In the genomic region with DNA sequence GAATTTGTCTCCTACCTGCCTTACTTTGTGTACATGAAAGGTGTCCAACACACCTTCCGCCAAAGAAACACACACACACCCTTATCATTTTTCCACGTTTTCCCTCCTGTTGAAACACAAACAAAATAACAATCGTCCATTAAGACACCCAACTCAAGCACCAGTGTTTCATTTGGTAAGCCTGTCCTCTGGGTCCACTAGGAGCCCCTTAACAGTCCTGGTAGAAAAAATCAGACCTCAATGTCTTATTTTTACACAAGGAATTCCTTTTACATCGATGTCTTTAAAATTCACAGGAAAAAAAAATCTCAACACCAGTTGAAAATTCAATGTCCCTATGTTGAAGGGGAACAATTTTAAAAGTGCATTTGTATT, we compare ENCODE assay signal across 8 cellular contexts. TPM values are rescaled to one million over a fixed set of nuclear protein-coding genes. Genes with fewer than 3 reads are reported as not detected.
A peak's percentile ranks its signal among the peaks of the same experiment; 100 is the strongest.
DNase-seq lines count a peak whose midpoint lies in the region; ATAC-seq, FAIRE-seq and TF ChIP-seq lines count a peak whose summit lies in the region.

No MANE protein-coding gene starts in this region.

- peaks cover 30% of the 10 kb centered on the region for H3K4me1 Mint-ChIP-seq in activated CD4-positive, alpha-beta T cell treated with anti-CD3 and anti-CD28 coated beads, Interleukin-2, amount 10 ng/mL, durations not matched to agents 24 days and 14 days

- WGBS in K562 (ENCODE audit: insufficient coverage, low coverage, missing lambda C conversion rate): 0% methylated on average over 4 of the region's 4 CpGs
- 48 to 59% (median 53%) methylated on average over 4 of the region's 4 CpGs for WGBS in adrenal gland, 4 donors

- in situ Hi-C loops in K562 (cut with MboI): loop anchor here (5.0 kb wide), 1 partner anchor 353 kb away; no protein-coding TSS in a partner anchor

- H3K9me3 ChIP-seq in K562 (replicated peaks; ENCODE audit: control insufficient read depth, insufficient read depth, low read depth, low read length): no peaks in the 10 kb centered on the region
- no peaks in the 10 kb centered on the region for H3K9me3 ChIP-seq in lower lobe of right lung
- no peaks in the 10 kb centered on the region for H3K9me3 ChIP-seq in tibial artery
- H3K9me3 ChIP-seq in effector memory CD4-positive, alpha-beta T cell (ENCODE audit: control insufficient read depth, low read length): no peaks in the 10 kb centered on the region
- H3K9me3 ChIP-seq in adrenal gland (replicated peaks in 1 of 3): no peaks in the 10 kb centered on the region

- no peak for TF ChIP-seq RAD21 in K562 (CRISPR knock-in tag; conservative IDR thresholded peaks at IDR 0.05 in 1 of 2, IDR thresholded peaks at IDR 0.05 in 1 of 2)

- H3K36me3 ChIP-seq in K562 (ENCODE audit: control insufficient read depth, insufficient read depth, low read length) (peaks cover 11% of the 10 kb centered on the region; the same call in 1 of the 3 replicates), lower lobe of right lung (no peaks in the 10 kb centered on the region), tibial artery (peaks cover 0 to 5% (median 0%) of the 10 kb centered on the region in 3 donors), adrenal gland (replicated peaks in 1 of 2) (no peaks in the 10 kb centered on the region)
- H3K36me3 ChIP-seq in effector memory CD4-positive, alpha-beta T cell (ENCODE audit: control insufficient read depth, insufficient read depth, low read length): no peaks in the 10 kb centered on the region

- peak overlapping the region; percentile 15 for H3K4me3 Mint-ChIP-seq in activated CD4-positive, alpha-beta T cell treated with anti-CD3 and anti-CD28 coated beads, Interleukin-2, amount 10 ng/mL, durations not matched to agents 24 days and 14 days

- H3K4me2 ChIP-seq in K562 (ENCODE audit: insufficient read depth, low read length): peak overlapping the region; percentile 58

- H3K9ac ChIP-seq in K562 (ENCODE audit: insufficient read depth in 1 of 2, low read depth in 2 of 2, low read length in 2 of 2): peak overlapping the region; percentile 66 to 83; a peak in 3 of 4 replicates

- no peak for ATAC-seq in K562
- no peak for ATAC-seq in lower lobe of right lung

- H3K9me1 ChIP-seq in K562 (ENCODE audit: control insufficient read depth, insufficient read depth, low read length): no peaks in the 10 kb centered on the region

- peak overlapping the region; percentile 27 for H3K27ac Mint-ChIP-seq in activated CD4-positive, alpha-beta T cell treated with anti-CD3 and anti-CD28 coated beads, Interleukin-2, amount 10 ng/mL, durations not matched to agents 24 days and 14 days

- peaks cover 55% of the 10 kb centered on the region for H3K27me3 Mint-ChIP-seq in activated CD4-positive, alpha-beta T cell treated with anti-CD3 and anti-CD28 coated beads, Interleukin-2, amount 10 ng/mL, durations not matched to agents 24 days and 14 days

- H3K27ac ChIP-seq in K562 (ENCODE audit: extremely low read depth, low read depth, low read length): peak overlapping the region; percentile 97
- H3K27ac ChIP-seq in lower lobe of right lung: peak overlapping the region; percentile 92
- peak overlapping the region; percentile 90 to 99 for H3K27ac ChIP-seq in tibial artery
- H3K27ac ChIP-seq in effector memory CD4-positive, alpha-beta T cell (ENCODE audit: insufficient read depth, low read length, poor library complexity, severe bottlenecking): no peak overlapping the region
- H3K27ac ChIP-seq in adrenal gland: peak overlapping the region in 2 of 5 donors; percentile 80 to 97

- TF ChIP-seq CTCF in K562 (IDR thresholded peaks at IDR 0.05 in 2 of 3, conservative IDR thresholded peaks at IDR 0.05 in 1 of 3; ENCODE audit: insufficient read depth in 2 of 3, low read depth in 1 of 3, low read length in 3 of 3): no peak
- TF ChIP-seq CTCF in lower lobe of right lung (IDR thresholded peaks at IDR 0.05): no peak
- no peak for TF ChIP-seq CTCF in tibial artery (IDR thresholded peaks at IDR 0.05)
- TF ChIP-seq CTCF in adrenal gland (IDR thresholded peaks at IDR 0.05): no peak

- CTCF ChIA-PET in K562 (lab: Yijun Ruan, JAX; ENCODE audit: low intra/inter-chr PET ratio): no interaction called here

- no peaks in the 10 kb centered on the region for H3K9me3 Mint-ChIP-seq in activated CD4-positive, alpha-beta T cell treated with anti-CD3 and anti-CD28 coated beads, Interleukin-2, amount 10 ng/mL, durations not matched to agents 24 days and 14 days

- H3K4me3 ChIP-seq in K562: peak overlapping the region; percentile 10; the same call in 1 of the 2 replicates
- peak overlapping the region; percentile 72 for H3K4me3 ChIP-seq in lower lobe of right lung
- no peak overlapping the region for H3K4me3 ChIP-seq in tibial artery
- no peak overlapping the region for H3K4me3 ChIP-seq in effector memory CD4-positive, alpha-beta T cell (ENCODE audit: insufficient read depth, low read depth, low read length, poor library complexity, severe bottlenecking)
- peak overlapping the region in 1 of 4 donors; percentile 85 for H3K4me3 ChIP-seq in adrenal gland

- intact Hi-C loops in activated CD4-positive, alpha-beta T cell treated with anti-CD3 and anti-CD28 coated beads, Interleukin-2, amount 10 ng/mL, durations not matched to agents 24 days and 14 days (cut with micrococcal nuclease): loop anchor here (2.0 to 10.0 kb wide), 7 partner anchors 62 to 625 kb away; partner anchors contain the start of genes FAM43A and OPA1
- intact Hi-C loops in K562 (cut with micrococcal nuclease): loop anchor here (1.0 to 10.0 kb wide), 5 partner anchors 165 to 478 kb away; no protein-coding TSS in a partner anchor
- intact Hi-C loops in lower lobe of right lung (cut with DNase I): loop anchor here (10.0 kb wide), 2 partner anchors 175 to 355 kb away; no protein-coding TSS in a partner anchor
- intact Hi-C loops in tibial artery (cut with DNase I; ENCODE audit: low total_unique reads): loop anchor here (5.0 to 10.0 kb wide), 4 partner anchors 132 to 445 kb away; no protein-coding TSS in a partner anchor
- intact Hi-C loops in adrenal gland (cut with DNase I): loop anchor here (5.0 to 10.0 kb wide), 5 partner anchors 122 to 353 kb away; no protein-coding TSS in a partner anchor

- H3K79me2 ChIP-seq in K562 (ENCODE audit: control insufficient read depth, insufficient read depth, low read length): peaks cover 31% of the 10 kb centered on the region

- POLR2A ChIA-PET in K562 (lab: Yijun Ruan, JAX): interaction anchor here (0.5 to 4.9 kb wide), 17 partner anchors 10 to 362 kb away, joined by 3 to 48 read pairs (median 4); no protein-coding TSS in a partner anchor

- H3K4me1 ChIP-seq in K562 (replicated peaks in 1 of 2; ENCODE audit: control insufficient read depth in 2 of 2, insufficient read depth in 2 of 2, low read length in 2 of 2) (peaks cover 40 to 61% of the 10 kb centered on the region in 2 experiments), lower lobe of right lung (peaks cover 55% of the 10 kb centered on the region), tibial artery (peaks cover 0 to 52% (median 44%) of the 10 kb centered on the region in 4 donors), adrenal gland (replicated peaks in 1 of 2) (peaks cover 18 to 57% of the 10 kb centered on the region in 2 donors)
- peaks cover 44% of the 10 kb centered on the region for H3K4me1 ChIP-seq in effector memory CD4-positive, alpha-beta T cell (ENCODE audit: control insufficient read depth, insufficient read depth, low read length, poor library complexity, severe bottlenecking)

- no TSS peak for BruUV-seq in K562 (replicated peaks; lab: Mats Ljungman, UMichigan)

- TF ChIP-seq POLR2A in K562 (conservative IDR thresholded peaks at IDR 0.05) (no peak), adrenal gland (IDR thresholded peaks at IDR 0.05) (no peak)

- no peak for DNase-seq in activated CD4-positive, alpha-beta T cell treated with anti-CD3 and anti-CD28 coated beads, Interleukin-2, amount 10 ng/mL, durations not matched to agents 24 days and 14 days
- no peak for DNase-seq in activated CD4-positive, alpha-beta T cell treated with anti-CD3 and anti-CD28 coated beads for 1 hour
- DNase-seq in K562 (ENCODE audit: extremely low read depth in 1 of 4, low spot score in 3 of 4) (no peak), lower lobe of right lung (no peak), tibial artery (no peak), adrenal gland (no peak)
- no peak for DNase-seq in stimulated activated CD4-positive, alpha-beta T cell treated with anti-CD3 and anti-CD28 coated beads, Interleukin-1b, Interleukin-23, amount 100 ng/mL, for 48 hours
- no peak for DNase-seq in effector memory CD4-positive, alpha-beta T cell

- no peak for TF ChIP-seq EP300 in K562 (IDR thresholded peaks at IDR 0.05; ENCODE audit: low read length)

- no peak for FAIRE-seq in K562 (lab: Jason Lieb, UNC)

- H3K27me3 ChIP-seq in K562 (ENCODE audit: control insufficient read depth in 2 of 2, insufficient read depth in 2 of 2, low read length in 2 of 2) (no peaks in the 10 kb centered on the region), lower lobe of right lung (ENCODE audit: low read depth) (peaks cover 4% of the 10 kb centered on the region), tibial artery (no peaks in the 10 kb centered on the region), adrenal gland (no peaks in the 10 kb centered on the region)
- H3K27me3 ChIP-seq in effector memory CD4-positive, alpha-beta T cell (replicated peaks; ENCODE audit: control insufficient read depth, insufficient read depth, low read length, poor library complexity, severe bottlenecking): peaks cover 25% of the 10 kb centered on the region

- H4K20me1 ChIP-seq in K562 (replicated peaks; ENCODE audit: control insufficient read depth, insufficient read depth, low read length): no peaks in the 10 kb centered on the region

- H2AFZ ChIP-seq in K562 (ENCODE audit: low read depth, low read length): peak overlapping the region; percentile 48

- H3K36me3 Mint-ChIP-seq in activated CD4-positive, alpha-beta T cell treated with anti-CD3 and anti-CD28 coated beads, Interleukin-2, amount 10 ng/mL, durations not matched to agents 24 days and 14 days (ENCODE audit: low read depth): peaks cover under 1% of the 10 kb centered on the region

RNA-seq across cellular contexts. Expression of gene HES1, which starts 4.0 kb away (rescaled TPM):
- total RNA-seq in activated CD4-positive, alpha-beta T cell treated with anti-CD3 and anti-CD28 coated beads, Interleukin-2, amount 10 ng/mL, durations not matched to agents 24 days and 14 days: 0.64 and 1.2 TPM in 2 replicates
- 7.6 and 9.1 TPM in 2 replicates for total RNA-seq in K562 (2011; cell fraction: chromatin; rRNA removed; ENCODE audit: low replicate concordance)
- total RNA-seq in K562 (2011; cell fraction: nucleolus; rRNA removed): 13.3 and 13.7 TPM in 2 replicates
- total RNA-seq in K562 (2011; cell fraction: nucleoplasm; rRNA removed): 10.1 and 12.0 TPM in 2 replicates
- total RNA-seq in K562 (2014; rRNA removed) (37.0 and 46.8 TPM in 2 replicates), K562 (2014; rRNA removed; fragmentation: Illumina TruSeq; extraction: Trizol) (17.7 and 17.8 TPM in 2 replicates), K562 (2015; rRNA removed; fragmentation: Illumina TruSeq; extraction: Trizol) (24.0 and 24.9 TPM in 2 replicates), K562 (2021) (30.5 and 39.1 TPM in 2 replicates), lower lobe of right lung (29.5 TPM), adrenal gland (10 to 100 TPM; 22.8 to 59.3 (median 38.8) TPM)
- polyA plus RNA-seq in K562 (2011; rRNA removed) (4.8 and 9.0 TPM in 2 replicates), K562 (2014; fragmentation: Illumina TruSeq; extraction: Trizol) (16.7 and 19.3 TPM in 2 replicates), K562 (2014; fragmentation: Nextera tagmentation; extraction: Ambion mirVana) (1 to 10 TPM; 3.4 to 6.3 TPM), K562 (2014; rRNA removed) (23.1 and 32.2 TPM in 2 replicates), adrenal gland (10 to 100 TPM; 14.3 to 34.3 (median 34.2) TPM)
- polyA plus RNA-seq in K562 (2011; cell fraction: cytosol; rRNA removed): 4.5 and 21.4 TPM in 2 replicates
- 7.4 and 25.5 TPM in 2 replicates for polyA plus RNA-seq in K562 (2011; cell fraction: nucleus; rRNA removed)
- 45.6 and 82.2 TPM in 2 replicates for polyA plus RNA-seq in K562 (2012)
- polyA minus RNA-seq in K562 (2011; rRNA and poly(A)+ RNA removed): 2.8 and 7.0 TPM in 2 replicates
- polyA minus RNA-seq in K562 (2011; cell fraction: cytosol; rRNA and poly(A)+ RNA removed): 7.7 and 23.0 TPM in 2 replicates
- 12.7 and 22.8 TPM in 2 replicates for polyA minus RNA-seq in K562 (2011; cell fraction: nucleus; rRNA and poly(A)+ RNA removed)

Comparison
In these comparisons a context has a peak if more than half of its experiments do, and no peak if none do; other contexts are left out.
1. H3K4me3 ChIP-seq: peak in K562 (single experiment) and lower lobe of right lung (single experiment); none in tibial artery (0 of 2) and effector memory CD4-positive, alpha-beta T cell (single experiment).